Comparison of ENCODE assay signal across 8 cellular contexts in genomic region chr4:183098080-183098722, GRCh38. TPM values are rescaled to one million over a fixed set of nuclear protein-coding genes. Genes with fewer than 3 reads are reported as not detected.
DNase-seq lines count a peak whose midpoint lies in the region; ATAC-seq and TF ChIP-seq lines count a peak whose summit lies in the region.

No MANE protein-coding gene starts in this region.

- TF ChIP-seq POLR2A in esophagus squamous epithelium (IDR thresholded peaks at IDR 0.05) (no peak), uterus (IDR thresholded peaks at IDR 0.05) (no peak)

- H3K4me1 ChIP-seq in esophagus squamous epithelium, result peaks cover 7 to 66% (median 10%) of the 10 kb centered on the region in 3 donors
- peaks cover 0 to 25% of the 10 kb centered on the region in 2 donors for H3K4me1 ChIP-seq in muscle layer of duodenum (ENCODE audit: control insufficient read depth in 1 of 2, insufficient read depth in 2 of 2, low read length in 2 of 2)
- H3K4me1 ChIP-seq in uterus, result no peaks in the 10 kb centered on the region

- no peaks in the 10 kb centered on the region for H3K36me3 Mint-ChIP-seq in T-helper 2 cell treated with Interferon-gamma antibody and Interleukin-4, amounts not matched to agents 5 μg/mL and 100 μg/mL, for 36 hours (ENCODE audit: low read depth)
- no peaks in the 10 kb centered on the region for H3K36me3 Mint-ChIP-seq in activated T-cell treated with anti-CD3 and anti-CD28 coated beads, Interleukin-2, amount 50 U/mL, for 24 hours (ENCODE audit: low read depth)

- intact Hi-C loops in esophagus squamous epithelium (cut with DNase I), result no loop called here
- intact Hi-C loops in uterus (cut with DNase I; ENCODE audit: low total_unique reads), result no loop called here

- no peak for DNase-seq in T-helper 2 cell treated with Interferon-gamma antibody and Interleukin-4, amounts not matched to agents 5 μg/mL and 100 μg/mL, for 36 hours (ENCODE audit: low spot score)
- DNase-seq in T-helper 2 cell, result no peak
- peak; percentile 47 for DNase-seq in activated T-cell treated with anti-CD3 and anti-CD28 coated beads, Interleukin-2, amount 50 U/mL, for 24 hours
- no peak for DNase-seq in esophagus squamous epithelium (lab: John Stamatoyannopoulos, UW)
- peak; percentile 39 to 57 for DNase-seq in uterus
- no peak for DNase-seq in NCI-H2081 (lab: John Stamatoyannopoulos, UW)

- H3K27ac Mint-ChIP-seq in T-helper 2 cell treated with Interferon-gamma antibody and Interleukin-4, amounts not matched to agents 5 μg/mL and 100 μg/mL, for 36 hours, result no peak overlapping the region
- no peak overlapping the region for H3K27ac Mint-ChIP-seq in activated T-cell treated with anti-CD3 and anti-CD28 coated beads, Interleukin-2, amount 50 U/mL, for 24 hours

- no CpG with 5 or more reads among the region's 75 CpGs for WGBS in esophagus squamous epithelium, 2 donors

- TF ChIP-seq CTCF in esophagus squamous epithelium (IDR thresholded peaks at IDR 0.05), result no peak
- TF ChIP-seq CTCF in uterus (IDR thresholded peaks at IDR 0.05), result no peak

- H3K9me3 Mint-ChIP-seq in T-helper 2 cell treated with Interferon-gamma antibody and Interleukin-4, amounts not matched to agents 5 μg/mL and 100 μg/mL, for 36 hours, result no peaks in the 10 kb centered on the region
- no peaks in the 10 kb centered on the region for H3K9me3 Mint-ChIP-seq in activated T-cell treated with anti-CD3 and anti-CD28 coated beads, Interleukin-2, amount 50 U/mL, for 24 hours

- H3K27ac ChIP-seq in esophagus squamous epithelium (peak overlapping the region; percentile 91 to 98 (median 96)), muscle layer of duodenum (ENCODE audit: low read length) (peak overlapping the region; percentile 58), uterus (peak overlapping the region; percentile 92 to 98)

- H3K9me3 ChIP-seq in esophagus squamous epithelium (no peaks in the 10 kb centered on the region), muscle layer of duodenum (ENCODE audit: control insufficient read depth in 1 of 2, low read length in 2 of 2) (no peaks in the 10 kb centered on the region), uterus (no peaks in the 10 kb centered on the region)

- H3K4me1 Mint-ChIP-seq in T-helper 2 cell treated with Interferon-gamma antibody and Interleukin-4, amounts not matched to agents 5 μg/mL and 100 μg/mL, for 36 hours (ENCODE audit: low read depth), result no peaks in the 10 kb centered on the region
- peaks cover 9% of the 10 kb centered on the region for H3K4me1 Mint-ChIP-seq in activated T-cell treated with anti-CD3 and anti-CD28 coated beads, Interleukin-2, amount 50 U/mL, for 24 hours (ENCODE audit: low read depth)

- H3K27me3 Mint-ChIP-seq in T-helper 2 cell treated with Interferon-gamma antibody and Interleukin-4, amounts not matched to agents 5 μg/mL and 100 μg/mL, for 36 hours (ENCODE audit: low read depth), result peaks cover 64% of the 10 kb centered on the region
- H3K27me3 Mint-ChIP-seq in activated T-cell treated with anti-CD3 and anti-CD28 coated beads, Interleukin-2, amount 50 U/mL, for 24 hours, result peaks cover 44% of the 10 kb centered on the region

- H3K36me3 ChIP-seq in esophagus squamous epithelium, result no peaks in the 10 kb centered on the region
- H3K36me3 ChIP-seq in muscle layer of duodenum (ENCODE audit: control insufficient read depth in 1 of 2, insufficient read depth in 2 of 2, low read length in 2 of 2), result no peaks in the 10 kb centered on the region
- H3K36me3 ChIP-seq in uterus, result no peaks in the 10 kb centered on the region

- H3K27me3 ChIP-seq in esophagus squamous epithelium (no peaks in the 10 kb centered on the region), muscle layer of duodenum (ENCODE audit: low read depth, low read length) (peaks cover 5% of the 10 kb centered on the region), uterus (no peaks in the 10 kb centered on the region)

- ATAC-seq in HG03460 (IDR thresholded peaks at IDR 0.05; ENCODE audit: unreplicated experiment), result peak; percentile 30

- H3K4me3 ChIP-seq in esophagus squamous epithelium (peak overlapping the region; percentile 78 to 96 (median 82)), muscle layer of duodenum (ENCODE audit: low read depth in 1 of 2, low read length in 2 of 2) (peak overlapping the region; percentile 64 to 88), uterus (peak overlapping the region; percentile 59 to 90)

- peak overlapping the region; percentile 50 for H3K4me3 Mint-ChIP-seq in T-helper 2 cell treated with Interferon-gamma antibody and Interleukin-4, amounts not matched to agents 5 μg/mL and 100 μg/mL, for 36 hours
- H3K4me3 Mint-ChIP-seq in activated T-cell treated with anti-CD3 and anti-CD28 coated beads, Interleukin-2, amount 50 U/mL, for 24 hours, result peak overlapping the region; percentile 65

RNA-seq across cellular contexts. Expression of gene WWC2, which starts 0.9 kb away (rescaled TPM):
- total RNA-seq in esophagus squamous epithelium (10 to 100 TPM in 1 of 4 donors, 1 to 10 TPM in 3; 7.4 to 24.8 (median 8.0) TPM), uterus (10 to 100 TPM; 26.9 to 45.9 (median 41.4) TPM)

Comparison
In these comparisons a context has a peak if more than half of its experiments do, and no peak if none do; other contexts are left out.
1. DNase-seq: peak in activated T-cell treated with anti-CD3 and anti-CD28 coated beads, Interleukin-2, amount 50 U/mL, for 24 hours (single experiment) and uterus (2 of 2); none in T-helper 2 cell treated with Interferon-gamma antibody and Interleukin-4, amounts not matched to agents 5 μg/mL and 100 μg/mL, for 36 hours (single experiment), T-helper 2 cell (0 of 5), esophagus squamous epithelium (single experiment) and NCI-H2081 (0 of 2).
2. Peak in every context shown above with its lines, with median percentiles within 50 percentile points of each other: H3K27ac ChIP-seq and H3K4me3 ChIP-seq.